ENCODE assay signal across 1 cellular context in genomic region chr1:47332779-47333577, GRCh38.
TF ChIP-seq lines count a peak whose summit lies in the region.

No MANE protein-coding gene starts in this region.

TF ChIP-seq in HepG2, 621 proteins besides CTCF, POLR2A, EP300 and RAD21 (continued from another document and continues in another):
- TF ChIP-seq ZNF770 (CRISPR knock-in tag; IDR thresholded peaks at IDR 0.05) (peak; percentile 91), TIGD3 (CRISPR knock-in tag; IDR thresholded peaks at IDR 0.05; ENCODE audit: borderline replicate concordance) (no peak), ZNF296 (CRISPR knock-in tag; conservative IDR thresholded peaks at IDR 0.05) (no peak), RELA (CRISPR knock-in tag; IDR thresholded peaks at IDR 0.05) (no peak), FOXA3 (CRISPR knock-in tag; IDR thresholded peaks at IDR 0.05) (0 out of 2 replicates have a peak, but pooled peaks have one; percentile 28), ATF4 (CRISPR knock-in tag; IDR thresholded peaks at IDR 0.05) (no peak), MIER3 (CRISPR knock-in tag; IDR thresholded peaks at IDR 0.05; ENCODE audit: borderline replicate concordance) (no peak), CREM (IDR thresholded peaks at IDR 0.05) (no peak), CREM (CRISPR knock-in tag; IDR thresholded peaks at IDR 0.05) (no peak), BRF2 (CRISPR knock-in tag; IDR thresholded peaks at IDR 0.05) (0 out of 2 replicates have a peak, but pooled peaks have one; percentile 60), ZNF577 (CRISPR knock-in tag; IDR thresholded peaks at IDR 0.05; ENCODE audit: borderline replicate concordance, low read depth) (no peak), ZNF558 (CRISPR knock-in tag; IDR thresholded peaks at IDR 0.05; ENCODE audit: borderline replicate concordance) (no peak), RARG (CRISPR knock-in tag; IDR thresholded peaks at IDR 0.05; ENCODE audit: low read depth) (0 out of 2 replicates have a peak, but pooled peaks have one; percentile 72), ZNF513 (CRISPR knock-in tag; conservative IDR thresholded peaks at IDR 0.05) (no peak), HOXD1 (CRISPR knock-in tag; IDR thresholded peaks at IDR 0.05) (no peak), SRY (CRISPR knock-in tag; IDR thresholded peaks at IDR 0.05) (peak; percentile 52; the same call in 1 of the 2 replicates), ONECUT2 (CRISPR knock-in tag; IDR thresholded peaks at IDR 0.05) (no peak), ZNF605 (CRISPR knock-in tag; IDR thresholded peaks at IDR 0.05) (peak; percentile 9; the same call in 1 of the 2 replicates), ZNF280B (CRISPR knock-in tag; IDR thresholded peaks at IDR 0.05; ENCODE audit: borderline replicate concordance) (0 out of 2 replicates have a peak, but pooled peaks have one; percentile 30), ZNF282 (IDR thresholded peaks at IDR 0.05; ENCODE audit: partially characterized antibody) (no peak), ZNF143 (CRISPR knock-in tag; IDR thresholded peaks at IDR 0.05) (no peak), FOXK1 (CRISPR knock-in tag; IDR thresholded peaks at IDR 0.05; ENCODE audit: borderline replicate concordance, low read depth) (peak; percentile 47; the same call in 1 of the 2 replicates), DZIP1 (CRISPR knock-in tag; IDR thresholded peaks at IDR 0.05) (0 out of 2 replicates have a peak, but pooled peaks have one; percentile 41), TARDBP (CRISPR knock-in tag; IDR thresholded peaks at IDR 0.05) (peak; percentile 39; the same call in 1 of the 2 replicates), NFRKB (IDR thresholded peaks at IDR 0.05) (no peak), ZMYM2 (CRISPR knock-in tag; IDR thresholded peaks at IDR 0.05) (peak; percentile 55; the same call in 1 of the 2 replicates), KLF15 (CRISPR knock-in tag; IDR thresholded peaks at IDR 0.05; ENCODE audit: borderline replicate concordance) (0 out of 2 replicates have a peak, but pooled peaks have one; percentile 20), CEBPZ (IDR thresholded peaks at IDR 0.05; ENCODE audit: low read length) (no peak), PHF20 (CRISPR knock-in tag; IDR thresholded peaks at IDR 0.05) (no peak), RBAK (CRISPR knock-in tag; IDR thresholded peaks at IDR 0.05) (no peak), HMGXB3 (CRISPR knock-in tag; IDR thresholded peaks at IDR 0.05; ENCODE audit: borderline replicate concordance) (0 out of 2 replicates have a peak, but pooled peaks have one; percentile 19), BRD4 (CRISPR knock-in tag; IDR thresholded peaks at IDR 0.05) (0 out of 2 replicates have a peak, but pooled peaks have one; percentile 10), BRCA1 (CRISPR knock-in tag; IDR thresholded peaks at IDR 0.05) (no peak; the same call in 1 of the 2 replicates), KLF11 (CRISPR knock-in tag; IDR thresholded peaks at IDR 0.05) (peak; percentile 13; the same call in 1 of the 2 replicates), ZFP36L2 (CRISPR knock-in tag; IDR thresholded peaks at IDR 0.05) (no peak), GMEB1 (CRISPR knock-in tag; IDR thresholded peaks at IDR 0.05; ENCODE audit: borderline replicate concordance) (peak; percentile 24; the same call in 1 of the 2 replicates)
